ENCODE assay signal across 14 cellular contexts in the genomic region with DNA sequence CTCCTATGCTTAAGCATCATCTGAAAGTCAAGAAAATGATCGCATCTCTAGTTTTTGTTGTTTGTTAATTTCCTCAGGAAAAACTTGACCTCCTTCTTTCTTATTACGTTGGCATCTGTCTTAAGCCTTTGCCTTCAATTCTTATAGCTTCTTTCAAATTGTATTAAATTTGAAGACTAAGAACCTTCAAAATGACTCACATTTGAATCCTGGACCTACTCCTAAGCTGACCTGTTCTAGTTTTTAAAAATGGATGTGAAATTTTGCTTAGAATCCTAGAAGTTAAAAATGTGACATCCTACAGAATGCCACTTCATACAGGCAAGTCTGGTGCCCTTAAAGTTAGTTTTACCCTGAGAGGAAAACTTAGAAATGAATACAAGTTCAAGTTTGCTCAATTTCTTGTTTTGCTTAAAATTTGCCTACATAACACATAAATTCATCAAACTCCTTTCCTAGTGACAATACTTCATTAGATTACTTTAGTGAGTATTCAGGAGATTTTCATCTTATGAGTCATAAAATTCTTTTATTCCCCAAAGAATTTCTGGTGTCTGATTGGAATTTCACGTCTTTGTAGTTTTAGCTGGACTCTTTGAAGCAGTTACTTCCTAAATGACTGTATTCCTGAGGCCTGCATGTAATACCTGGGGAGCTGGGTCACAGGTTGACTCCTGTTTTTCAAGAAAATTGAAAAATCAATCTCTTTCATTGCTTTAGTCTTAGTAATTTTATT.
DNase-seq lines count a peak whose midpoint lies in the region; ATAC-seq and TF ChIP-seq lines count a peak whose summit lies in the region.
"Had no signal": no experiment of that assay in that cellular context is flagged by ENCODE, and none has a peak within 500 bp of the region (broad histone marks: within the 10 kb centered on the region; RNA-seq: fewer than 3 reads in every experiment).

No MANE protein-coding gene starts in this region.

- ATAC-seq in HG03045 (IDR thresholded peaks at IDR 0.05; ENCODE audit: unreplicated experiment), result no peak

- peak; percentile 76 to 96 for DNase-seq in SW 1271 (lab: John Stamatoyannopoulos, UW)
- DNase-seq in fibroblast of the aortic adventitia (ENCODE audit: low read depth), result peak; percentile 84
- DNase-seq in occipital lobe (lab: John Stamatoyannopoulos, UW), result no peak
- DNase-seq in activated T-helper 2 cell treated with anti-CD3 and anti-CD28 coated beads, Interferon-gamma antibody, Interleukin-2, Interleukin-4, amounts not matched to agents 10 μg/mL and 5 μg/mL and 100 μg/mL, durations not matched to agents 14 hours and 24 hours and 36 hours (ENCODE audit: low spot score), result no peak
- DNase-seq in pons (ENCODE audit: low spot score), result no peak
- DNase-seq: activated naive CD4-positive, alpha-beta T cell treated with Interleukin-2 at 50 U/mL for 16 hours; dorsolateral prefrontal cortex; naive B cell; Right ventricle myocardium superior; stimulated activated CD4-positive, alpha-beta T cell treated with anti-CD3 and anti-CD28 coated beads, Interleukin-12 subunit alpha, Interleukin-12 subunit beta, amount 100 ng/mL, for 4 hours had no signal

- H3K4me1 ChIP-seq in HEK293 (ENCODE audit: control insufficient read depth, insufficient read depth, low read length), result no peaks in the 10 kb centered on the region
- H3K4me1 ChIP-seq in skeletal muscle satellite cell (ENCODE audit: control insufficient read depth, insufficient read depth, low read length), result peaks cover 31% of the 10 kb centered on the region

- H3K27me3 ChIP-seq in skeletal muscle satellite cell (ENCODE audit: control insufficient read depth, insufficient read depth, low read length), result no peaks in the 10 kb centered on the region
- H3K27me3 ChIP-seq: dorsolateral prefrontal cortex had no signal

- H3K36me3 ChIP-seq in HEK293 (ENCODE audit: control insufficient read depth in 2 of 2, insufficient read depth in 1 of 2, low read length in 2 of 2), result no peaks in the 10 kb centered on the region
- no peaks in the 10 kb centered on the region for H3K36me3 ChIP-seq in skeletal muscle satellite cell (ENCODE audit: insufficient read depth, low read length)

- H3K9me3 ChIP-seq in HEK293 (ENCODE audit: control insufficient read depth, insufficient read depth, low read depth, low read length), result no peaks in the 10 kb centered on the region
- no peaks in the 10 kb centered on the region for H3K9me3 ChIP-seq in skeletal muscle satellite cell (replicated peaks; ENCODE audit: low read length)

- no peak overlapping the region for H3K27ac ChIP-seq in HEK293 (ENCODE audit: extremely low read depth, low read depth, low read length)
- H3K27ac ChIP-seq: dorsolateral prefrontal cortex, KMS-11 had no signal

- no peak for TF ChIP-seq CTCF in HEK293 (tag by site-specific recombination; IDR thresholded peaks at IDR 0.05)
- no peak for TF ChIP-seq CTCF in fibroblast of the aortic adventitia (IDR thresholded peaks at IDR 0.05; ENCODE audit: insufficient read depth, low read length)

- no peaks in the 10 kb centered on the region for H3K9me3 Mint-ChIP-seq in activated T-helper 2 cell treated with anti-CD3 and anti-CD28 coated beads, Interferon-gamma antibody, Interleukin-2, Interleukin-4, amounts not matched to agents 10 μg/mL and 5 μg/mL and 100 μg/mL, durations not matched to agents 14 hours and 24 hours and 36 hours

- no peak overlapping the region for H3K27ac Mint-ChIP-seq in activated T-helper 2 cell treated with anti-CD3 and anti-CD28 coated beads, Interferon-gamma antibody, Interleukin-2, Interleukin-4, amounts not matched to agents 10 μg/mL and 5 μg/mL and 100 μg/mL, durations not matched to agents 14 hours and 24 hours and 36 hours
- H3K27ac Mint-ChIP-seq: naive B cell had no signal

- peak overlapping the region; percentile 69 for H3K4me2 ChIP-seq in skeletal muscle satellite cell (ENCODE audit: low read length)
- H3K4me2 ChIP-seq: KMS-11 had no signal

- intact Hi-C loops in activated T-helper 2 cell treated with anti-CD3 and anti-CD28 coated beads, Interferon-gamma antibody, Interleukin-2, Interleukin-4, amounts not matched to agents 10 μg/mL and 5 μg/mL and 100 μg/mL, durations not matched to agents 14 hours and 24 hours and 36 hours (cut with micrococcal nuclease), result no loop called here

- no peak overlapping the region for H3K4me3 ChIP-seq in HEK293 (ENCODE audit: low read depth, low read length)
- H3K4me3 ChIP-seq in fibroblast of the aortic adventitia (ENCODE audit: low read depth, low read length), result no peak overlapping the region
- peak overlapping the region; percentile 37 for H3K4me3 ChIP-seq in skeletal muscle satellite cell (ENCODE audit: low read length)
- H3K4me3 ChIP-seq: dorsolateral prefrontal cortex had no signal

- CTCF ChIA-PET in HEK293 (lab: Yijun Ruan, JAX), result interaction anchor here (0.7 kb wide), 1 partner anchor 1208 kb away, joined by 3 read pairs; no protein-coding TSS in a partner anchor

- no peaks in the 10 kb centered on the region for H3K36me3 Mint-ChIP-seq in activated T-helper 2 cell treated with anti-CD3 and anti-CD28 coated beads, Interferon-gamma antibody, Interleukin-2, Interleukin-4, amounts not matched to agents 10 μg/mL and 5 μg/mL and 100 μg/mL, durations not matched to agents 14 hours and 24 hours and 36 hours (ENCODE audit: low read depth)
- H3K36me3 Mint-ChIP-seq: naive B cell had no signal

- POLR2A ChIA-PET in HEK293 (lab: Yijun Ruan, JAX), result no interaction called here

- no peaks in the 10 kb centered on the region for H3K27me3 Mint-ChIP-seq in activated T-helper 2 cell treated with anti-CD3 and anti-CD28 coated beads, Interferon-gamma antibody, Interleukin-2, Interleukin-4, amounts not matched to agents 10 μg/mL and 5 μg/mL and 100 μg/mL, durations not matched to agents 14 hours and 24 hours and 36 hours (ENCODE audit: low read depth)
- H3K27me3 Mint-ChIP-seq: naive B cell had no signal

- no peaks in the 10 kb centered on the region for H3K4me1 Mint-ChIP-seq in activated T-helper 2 cell treated with anti-CD3 and anti-CD28 coated beads, Interferon-gamma antibody, Interleukin-2, Interleukin-4, amounts not matched to agents 10 μg/mL and 5 μg/mL and 100 μg/mL, durations not matched to agents 14 hours and 24 hours and 36 hours (ENCODE audit: low read depth)
- H3K4me1 Mint-ChIP-seq: naive B cell had no signal

- no peak overlapping the region for H3K4me3 Mint-ChIP-seq in activated T-helper 2 cell treated with anti-CD3 and anti-CD28 coated beads, Interferon-gamma antibody, Interleukin-2, Interleukin-4, amounts not matched to agents 10 μg/mL and 5 μg/mL and 100 μg/mL, durations not matched to agents 14 hours and 24 hours and 36 hours (ENCODE audit: low read depth)
- H3K4me3 Mint-ChIP-seq: naive B cell had no signal

- H3K9ac ChIP-seq in skeletal muscle satellite cell (ENCODE audit: low read depth, low read length), result peak overlapping the region; percentile 49
- H3K9ac ChIP-seq: KMS-11 had no signal

TF ChIP-seq in HEK293, 187 proteins besides CTCF, POLR2A, EP300 and RAD21:
- no peak for TF ChIP-seq ZNF433 (tag by site-specific recombination; IDR thresholded peaks at IDR 0.05; ENCODE audit: low read depth)
- TF ChIP-seq, protein P1, sequence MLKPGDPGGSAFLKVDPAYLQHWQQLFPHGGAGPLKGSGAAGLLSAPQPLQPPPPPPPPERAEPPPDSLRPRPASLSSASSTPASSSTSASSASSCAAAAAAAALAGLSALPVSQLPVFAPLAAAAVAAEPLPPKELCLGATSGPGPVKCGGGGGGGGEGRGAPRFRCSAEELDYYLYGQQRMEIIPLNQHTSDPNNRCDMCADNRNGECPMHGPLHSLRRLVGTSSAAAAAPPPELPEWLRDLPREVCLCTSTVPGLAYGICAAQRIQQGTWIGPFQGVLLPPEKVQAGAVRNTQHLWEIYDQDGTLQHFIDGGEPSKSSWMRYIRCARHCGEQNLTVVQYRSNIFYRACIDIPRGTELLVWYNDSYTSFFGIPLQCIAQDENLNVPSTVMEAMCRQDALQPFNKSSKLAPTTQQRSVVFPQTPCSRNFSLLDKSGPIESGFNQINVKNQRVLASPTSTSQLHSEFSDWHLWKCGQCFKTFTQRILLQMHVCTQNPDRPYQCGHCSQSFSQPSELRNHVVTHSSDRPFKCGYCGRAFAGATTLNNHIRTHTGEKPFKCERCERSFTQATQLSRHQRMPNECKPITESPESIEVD (tag by site-specific recombination; IDR thresholded peaks at IDR 0.05), result 0 out of 2 replicates have a peak, but pooled peaks have one; percentile 7

Comparison
In these comparisons a context has a peak if more than half of its experiments do, and no peak if none do; other contexts are left out.
1. DNase-seq: peak in SW 1271 (2 of 2) and fibroblast of the aortic adventitia (single experiment); none in occipital lobe (single experiment), activated T-helper 2 cell treated with anti-CD3 and anti-CD28 coated beads, Interferon-gamma antibody, Interleukin-2, Interleukin-4, amounts not matched to agents 10 μg/mL and 5 μg/mL and 100 μg/mL, durations not matched to agents 14 hours and 24 hours and 36 hours (single experiment) and pons (single experiment).